ENCODE assay signal across 1 cellular context in genomic region chr1:42851960-42852607, GRCh38.
A peak's percentile ranks its signal among the peaks of the same experiment; 100 is the strongest.
TF ChIP-seq lines count a peak whose summit lies in the region.

No MANE protein-coding gene starts in this region.

TF ChIP-seq in HepG2, 621 proteins besides CTCF, POLR2A, EP300 and RAD21:
- TF ChIP-seq POLR2G (IDR thresholded peaks at IDR 0.05; ENCODE audit: low read depth, low read length) (0 out of 2 replicates have a peak, but pooled peaks have one; percentile 3), MLLT10 (CRISPR knock-in tag; IDR thresholded peaks at IDR 0.05) (no peak)
TF ChIP-seq in HepG2: peak in this region for 1.
